28 cellular contexts compared by ENCODE assay signal in genomic region chr17:79602621-79603020, GRCh38. TPM values are rescaled to one million over a fixed set of nuclear protein-coding genes. Genes with fewer than 3 reads are reported as not detected.
"Had no signal": no experiment of that assay in that cellular context is flagged by ENCODE, and none has a peak within 500 bp of the region (broad histone marks: within the 10 kb centered on the region; RNA-seq: fewer than 3 reads in every experiment).

No MANE protein-coding gene starts in this region.

- H3K36me3 ChIP-seq: ascending aorta, cardiac muscle cell, colonic mucosa had no signal

- H3K4me1 ChIP-seq: ascending aorta, colonic mucosa had no signal

- DNase-seq: activated B cell treated with CpG ODN at 0.5 μM for 24 hours; activated CD4-positive, alpha-beta memory T cell treated with anti-CD3 and anti-CD28 coated beads for 36 hours; activated CD4-positive, alpha-beta T cell treated with anti-CD3 and anti-CD28 coated beads for 4 hours; activated CD4-positive, alpha-beta T cell treated with anti-CD3 and anti-CD28 coated beads, Interleukin-2, amount 10 ng/mL, durations not matched to agents 24 days and 14 days; activated CD4-positive, alpha-beta T cell treated with anti-CD3 and anti-CD28 coated beads, Interleukin-2, amount 50 U/mL, for 1 hour; activated CD4-positive, alpha-beta T cell treated with anti-CD3 and anti-CD28 coated beads, Interleukin-2, amount 50 U/mL, for 4 hours; activated CD4-positive, CD25-positive, alpha-beta regulatory T cell treated with anti-CD3 and anti-CD28 coated beads, Interleukin-2, amount 50 U/mL, for 72 hours; activated CD8-positive, alpha-beta memory T cell treated with anti-CD3 and anti-CD28 coated beads, Interleukin-2, amount 50 U/mL, for 48 hours; activated CD8-positive, alpha-beta T cell treated with anti-CD3 and anti-CD28 coated beads for 36 hours; activated effector memory CD4-positive, alpha-beta T cell treated with Interleukin-2 at 50 U/mL for 16 hours; activated gamma-delta T cell; activated naive CD4-positive, alpha-beta T cell treated with anti-CD3 and anti-CD28 coated beads, Interleukin-2, amount 10 ng/mL, durations not matched to agents 7 days and 5 days; activated naive CD4-positive, alpha-beta T cell treated with Interleukin-2 at 50 U/mL for 16 hours; activated naive CD8-positive, alpha-beta T cell treated with anti-CD3 and anti-CD28 coated beads, Interleukin-2, amount 10 ng/mL, durations not matched to agents 7 days and 5 days; activated naive CD8-positive, alpha-beta T cell treated with anti-CD3 and anti-CD28 coated beads, Interleukin-2, amount 50 U/mL, for 24 hours; activated T-cell treated with anti-CD3 and anti-CD28 coated beads, Interleukin-2, amount 50 U/mL, for 24 hours; activated T-cell treated with anti-CD3 and anti-CD28 coated beads, Interleukin-2, amount 50 U/mL, for 48 hours; amygdala; cerebellar nuclear complex; colonic mucosa; T-helper 2 cell; T-helper 9 cell had no signal

- H3K27ac ChIP-seq: ascending aorta, cardiac muscle cell, colonic mucosa, VCaP had no signal

- H3K9me3 ChIP-seq: ascending aorta, colonic mucosa had no signal

- H3K27me3 ChIP-seq: ascending aorta had no signal

- H3K4me3 ChIP-seq: ascending aorta, cardiac muscle cell, colonic mucosa had no signal

- ATAC-seq: activated CD8-positive, alpha-beta T cell treated with anti-CD3 and anti-CD28 coated beads for 36 hours; activated naive CD8-positive, alpha-beta T cell treated with anti-CD3 and anti-CD28 coated beads, Interleukin-2, amount 50 U/mL, for 24 hours had no signal

RNA-seq across cellular contexts. Expression of gene RBFOX3, which starts 8.2 kb away (rescaled TPM):
- total RNA-seq: activated CD4-positive, alpha-beta memory T cell treated with anti-CD3 and anti-CD28 coated beads for 36 hours; activated CD4-positive, alpha-beta T cell treated with anti-CD3 and anti-CD28 coated beads, Interleukin-2, amount 10 ng/mL, durations not matched to agents 24 days and 14 days; activated CD8-positive, alpha-beta memory T cell treated with anti-CD3 and anti-CD28 coated beads for 36 hours; activated CD8-positive, alpha-beta T cell treated with anti-CD3 and anti-CD28 coated beads for 36 hours; activated naive CD8-positive, alpha-beta T cell treated with anti-CD3 and anti-CD28 coated beads, Interleukin-2, amount 10 ng/mL, durations not matched to agents 7 days and 5 days; activated T-helper 2 cell treated with anti-CD3 and anti-CD28 coated beads, Interferon-gamma antibody, Interleukin-2, Interleukin-4, amounts not matched to agents 10 μg/mL and 5 μg/mL and 100 μg/mL, durations not matched to agents 14 hours and 24 hours and 36 hours; ascending aorta; chondrocyte had no signal
